38 cellular contexts compared by ENCODE assay signal in the genomic region with DNA sequence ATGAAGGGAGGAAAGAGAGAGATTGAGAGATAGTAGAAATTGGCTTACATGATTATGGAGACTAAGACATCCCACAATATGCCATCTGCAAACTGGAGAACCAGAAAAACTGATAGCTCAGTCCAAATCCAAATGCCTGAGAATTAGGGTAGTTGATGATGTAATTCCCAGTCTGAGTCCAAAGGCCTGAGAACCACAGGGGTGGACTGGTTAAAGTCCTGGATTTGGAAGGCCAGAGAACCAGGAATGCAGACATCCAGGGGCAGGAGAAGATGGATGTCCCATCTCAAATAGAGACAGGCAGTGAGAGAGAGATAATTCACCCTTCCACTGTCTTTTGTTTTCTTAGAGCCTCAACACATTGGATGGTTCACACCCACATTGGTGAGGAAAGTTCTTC.
"Had no signal": no experiment of that assay in that cellular context is flagged by ENCODE, and none has a peak within 500 bp of the region (broad histone marks: within the 10 kb centered on the region; RNA-seq: fewer than 3 reads in every experiment).

No MANE protein-coding gene starts in this region.

- DNase-seq: activated effector memory CD4-positive, alpha-beta T cell treated with anti-CD3 and anti-CD28 coated beads, Interleukin-2, amount 50 U/mL, for 16 hours; activated effector memory CD4-positive, alpha-beta T cell treated with Interleukin-2 at 50 U/mL for 16 hours; activated gamma-delta T cell; activated gamma-delta T cell treated with Interleukin-2 at 50 U/mL for 16 hours; activated naive CD4-positive, alpha-beta T cell; activated naive CD4-positive, alpha-beta T cell treated with anti-CD3 and anti-CD28 coated beads for 36 hours; activated naive CD4-positive, alpha-beta T cell treated with anti-CD3 and anti-CD28 coated beads, Interleukin-2, amount 10 ng/mL, durations not matched to agents 7 days and 5 days; activated naive CD4-positive, alpha-beta T cell treated with anti-CD3 and anti-CD28 coated beads, Interleukin-2, amount 50 U/mL, for 16 hours; activated naive CD4-positive, alpha-beta T cell treated with Interleukin-2 at 50 U/mL for 16 hours; activated naive CD8-positive, alpha-beta T cell treated with anti-CD3 and anti-CD28 coated beads for 36 hours; activated naive CD8-positive, alpha-beta T cell treated with anti-CD3 and anti-CD28 coated beads, Interleukin-2, amount 10 ng/mL, durations not matched to agents 7 days and 5 days; activated naive CD8-positive, alpha-beta T cell treated with anti-CD3 and anti-CD28 coated beads, Interleukin-2, amount 50 U/mL, for 24 hours; activated T-cell treated with anti-CD3 and anti-CD28 coated beads for 4 hours; activated T-cell treated with anti-CD3 and anti-CD28 coated beads, Interleukin-2, amount 50 U/mL, for 1 hour; activated T-cell treated with anti-CD3 and anti-CD28 coated beads, Interleukin-2, amount 50 U/mL, for 24 hours; activated T-cell treated with anti-CD3 and anti-CD28 coated beads, Interleukin-2, amount 50 U/mL, for 4 hours; activated T-cell treated with anti-CD3 and anti-CD28 coated beads, Interleukin-2, amount 50 U/mL, for 48 hours; activated T-cell treated with anti-CD3 and anti-CD28 coated beads, Interleukin-2, amount 50 U/mL, for 72 hours; adrenal gland; amniotic stem cell; aorta; body of pancreas; brain microvascular endothelial cell; caudate nucleus; central memory CD4-positive, alpha-beta T cell; cerebellar nuclear complex had no signal

- H3K9me3 ChIP-seq: adrenal gland, ascending aorta, body of pancreas, breast epithelium had no signal

- H3K36me3 Mint-ChIP-seq: activated naive CD4-positive, alpha-beta T cell treated with anti-CD3 and anti-CD28 coated beads, Interleukin-2, amount 10 ng/mL, durations not matched to agents 7 days and 5 days; activated naive CD4-positive, alpha-beta T cell treated with anti-CD3 and anti-CD28 coated beads, Interleukin-2, amount 50 U/mL, for 24 hours; activated naive CD4-positive, alpha-beta T cell treated with anti-CD3 and anti-CD28 coated beads, Interleukin-2, amount 50 U/mL, for 72 hours; activated naive CD8-positive, alpha-beta T cell; activated naive CD8-positive, alpha-beta T cell treated with anti-CD3 and anti-CD28 coated beads for 36 hours; activated naive CD8-positive, alpha-beta T cell treated with anti-CD3 and anti-CD28 coated beads, Interleukin-2, amount 10 ng/mL, durations not matched to agents 7 days and 5 days; brain had no signal

- H3K27me3 ChIP-seq: adrenal gland, ascending aorta, body of pancreas, brain microvascular endothelial cell, breast epithelium, cardiac muscle cell had no signal

- ATAC-seq: activated naive CD4-positive, alpha-beta T cell treated with anti-CD3 and anti-CD28 coated beads, Interleukin-2, amount 50 U/mL, for 72 hours; activated naive CD8-positive, alpha-beta T cell treated with anti-CD3 and anti-CD28 coated beads, Interleukin-2, amount 50 U/mL, for 24 hours; activated T-cell treated with anti-CD3 and anti-CD28 coated beads, Interleukin-2, amount 50 U/mL, for 4 hours; activated T-cell treated with anti-CD3 and anti-CD28 coated beads, Interleukin-2, amount 50 U/mL, for 72 hours; activated T-helper 17 cell treated with anti-CD3 and anti-CD28 coated beads, Interleukin-2, amount 50 U/mL, for 72 hours; body of pancreas had no signal

- H3K27me3 Mint-ChIP-seq: activated naive CD4-positive, alpha-beta T cell treated with anti-CD3 and anti-CD28 coated beads, Interleukin-2, amount 10 ng/mL, durations not matched to agents 7 days and 5 days; activated naive CD4-positive, alpha-beta T cell treated with anti-CD3 and anti-CD28 coated beads, Interleukin-2, amount 50 U/mL, for 24 hours; activated naive CD8-positive, alpha-beta T cell; activated naive CD8-positive, alpha-beta T cell treated with anti-CD3 and anti-CD28 coated beads for 36 hours; activated naive CD8-positive, alpha-beta T cell treated with anti-CD3 and anti-CD28 coated beads, Interleukin-2, amount 10 ng/mL, durations not matched to agents 7 days and 5 days; activated naive CD8-positive, alpha-beta T cell treated with anti-CD3 and anti-CD28 coated beads, Interleukin-2, amount 50 U/mL, for 24 hours; activated T-helper 17 cell treated with anti-CD3 and anti-CD28 coated beads, Interleukin-2, amount 50 U/mL, for 72 hours; brain; central memory CD8-positive, alpha-beta T cell had no signal

- H3K27ac Mint-ChIP-seq: activated naive CD4-positive, alpha-beta T cell treated with anti-CD3 and anti-CD28 coated beads for 36 hours; activated naive CD4-positive, alpha-beta T cell treated with anti-CD3 and anti-CD28 coated beads, Interleukin-2, amount 10 ng/mL, durations not matched to agents 7 days and 5 days; activated naive CD4-positive, alpha-beta T cell treated with anti-CD3 and anti-CD28 coated beads, Interleukin-2, amount 50 U/mL, for 24 hours; activated naive CD4-positive, alpha-beta T cell treated with anti-CD3 and anti-CD28 coated beads, Interleukin-2, amount 50 U/mL, for 72 hours; activated naive CD8-positive, alpha-beta T cell; activated naive CD8-positive, alpha-beta T cell treated with anti-CD3 and anti-CD28 coated beads for 36 hours; activated naive CD8-positive, alpha-beta T cell treated with anti-CD3 and anti-CD28 coated beads, Interleukin-2, amount 10 ng/mL, durations not matched to agents 7 days and 5 days; activated naive CD8-positive, alpha-beta T cell treated with anti-CD3 and anti-CD28 coated beads, Interleukin-2, amount 50 U/mL, for 24 hours; activated T-cell treated with anti-CD3 and anti-CD28 coated beads, Interleukin-2, amount 50 U/mL, for 24 hours; activated T-cell treated with anti-CD3 and anti-CD28 coated beads, Interleukin-2, amount 50 U/mL, for 72 hours; activated T-helper 1 cell treated with anti-CD3 and anti-CD28 coated beads, Interleukin-12 subunit alpha, Interleukin-12 subunit beta, Interleukin-2, Interleukin-4 antibody, amounts not matched to agents 30 ng/mL and 10 ng/mL and 1 ng/mL, durations not matched to agents 14 hours and 24 hours and 36 hours; activated T-helper 17 cell treated with anti-CD3 and anti-CD28 coated beads, Interleukin-2, amount 50 U/mL, for 72 hours; activated T-helper 2 cell treated with anti-CD3 and anti-CD28 coated beads, Interferon-gamma antibody, Interleukin-2, Interleukin-4, amounts not matched to agents 10 μg/mL and 5 μg/mL and 100 μg/mL, durations not matched to agents 14 hours and 24 hours and 36 hours; brain had no signal

- H3K4me1 ChIP-seq: adrenal gland, ascending aorta, body of pancreas, breast epithelium had no signal

- H3K4me1 Mint-ChIP-seq: activated naive CD4-positive, alpha-beta T cell treated with anti-CD3 and anti-CD28 coated beads, Interleukin-2, amount 10 ng/mL, durations not matched to agents 7 days and 5 days; activated naive CD4-positive, alpha-beta T cell treated with anti-CD3 and anti-CD28 coated beads, Interleukin-2, amount 50 U/mL, for 24 hours; activated naive CD8-positive, alpha-beta T cell treated with anti-CD3 and anti-CD28 coated beads for 36 hours; activated naive CD8-positive, alpha-beta T cell treated with anti-CD3 and anti-CD28 coated beads, Interleukin-2, amount 10 ng/mL, durations not matched to agents 7 days and 5 days; activated naive CD8-positive, alpha-beta T cell treated with anti-CD3 and anti-CD28 coated beads, Interleukin-2, amount 50 U/mL, for 24 hours; activated T-helper 17 cell treated with anti-CD3 and anti-CD28 coated beads, Interleukin-2, amount 50 U/mL, for 72 hours; brain; central memory CD8-positive, alpha-beta T cell had no signal

- H3K4me3 Mint-ChIP-seq: activated naive CD4-positive, alpha-beta T cell treated with anti-CD3 and anti-CD28 coated beads for 36 hours; activated naive CD4-positive, alpha-beta T cell treated with anti-CD3 and anti-CD28 coated beads, Interleukin-2, amount 10 ng/mL, durations not matched to agents 7 days and 5 days; activated naive CD4-positive, alpha-beta T cell treated with anti-CD3 and anti-CD28 coated beads, Interleukin-2, amount 50 U/mL, for 24 hours; activated naive CD8-positive, alpha-beta T cell; activated naive CD8-positive, alpha-beta T cell treated with anti-CD3 and anti-CD28 coated beads for 36 hours; activated naive CD8-positive, alpha-beta T cell treated with anti-CD3 and anti-CD28 coated beads, Interleukin-2, amount 10 ng/mL, durations not matched to agents 7 days and 5 days; activated naive CD8-positive, alpha-beta T cell treated with anti-CD3 and anti-CD28 coated beads, Interleukin-2, amount 50 U/mL, for 24 hours; activated T-cell treated with anti-CD3 and anti-CD28 coated beads, Interleukin-2, amount 50 U/mL, for 24 hours; activated T-cell treated with anti-CD3 and anti-CD28 coated beads, Interleukin-2, amount 50 U/mL, for 4 hours; activated T-cell treated with anti-CD3 and anti-CD28 coated beads, Interleukin-2, amount 50 U/mL, for 72 hours; activated T-helper 1 cell treated with anti-CD3 and anti-CD28 coated beads, Interleukin-12 subunit alpha, Interleukin-12 subunit beta, Interleukin-2, Interleukin-4 antibody, amounts not matched to agents 30 ng/mL and 10 ng/mL and 1 ng/mL, durations not matched to agents 14 hours and 24 hours and 36 hours; activated T-helper 17 cell treated with anti-CD3 and anti-CD28 coated beads, Interleukin-2, amount 50 U/mL, for 72 hours; brain; central memory CD8-positive, alpha-beta T cell had no signal

- H3K27ac ChIP-seq: adrenal gland, ascending aorta, body of pancreas, brain microvascular endothelial cell, breast epithelium, cardiac muscle cell had no signal

- H3K4me3 ChIP-seq: adrenal gland, ascending aorta, body of pancreas, breast epithelium, cardiac muscle cell had no signal

- H3K9me3 Mint-ChIP-seq: activated naive CD4-positive, alpha-beta T cell treated with anti-CD3 and anti-CD28 coated beads, Interleukin-2, amount 50 U/mL, for 24 hours; activated T-cell treated with anti-CD3 and anti-CD28 coated beads, Interleukin-2, amount 50 U/mL, for 24 hours; activated T-cell treated with anti-CD3 and anti-CD28 coated beads, Interleukin-2, amount 50 U/mL, for 4 hours; activated T-helper 1 cell treated with anti-CD3 and anti-CD28 coated beads, Interleukin-12 subunit alpha, Interleukin-12 subunit beta, Interleukin-2, Interleukin-4 antibody, amounts not matched to agents 30 ng/mL and 10 ng/mL and 1 ng/mL, durations not matched to agents 14 hours and 24 hours and 36 hours; activated T-helper 17 cell treated with anti-CD3 and anti-CD28 coated beads, Interleukin-2, amount 50 U/mL, for 72 hours had no signal

- H3K36me3 ChIP-seq: adrenal gland, ascending aorta, brain microvascular endothelial cell, breast epithelium, cardiac muscle cell had no signal

- FAIRE-seq: bronchial epithelial cell had no signal
